35 cellular contexts compared by ENCODE assay signal in genomic region chr14:28272270-28272669, GRCh38.
"Had no signal": no experiment of that assay in that cellular context is flagged by ENCODE, and none has a peak within 500 bp of the region (broad histone marks: within the 10 kb centered on the region; RNA-seq: fewer than 3 reads in every experiment).

No MANE protein-coding gene starts in this region.

- H3K27me3 ChIP-seq: adrenal gland, ascending aorta, body of pancreas, brain microvascular endothelial cell, breast epithelium, cardiac muscle cell had no signal

- H3K4me1 ChIP-seq: adrenal gland, ascending aorta, body of pancreas, breast epithelium had no signal

- H3K9me3 ChIP-seq: adrenal gland, ascending aorta, body of pancreas had no signal

- H3K36me3 ChIP-seq: adrenal gland, ascending aorta, brain microvascular endothelial cell, breast epithelium, cardiac muscle cell had no signal

- H3K4me3 ChIP-seq: adrenal gland, ascending aorta, body of pancreas, breast epithelium, cardiac muscle cell had no signal

- H3K27ac ChIP-seq: adrenal gland, ascending aorta, body of pancreas, brain microvascular endothelial cell, breast epithelium, cardiac muscle cell had no signal

- DNase-seq: activated effector memory CD4-positive, alpha-beta T cell treated with anti-CD3 and anti-CD28 coated beads, Interleukin-2, amount 50 U/mL, for 16 hours; activated effector memory CD4-positive, alpha-beta T cell treated with Interleukin-2 at 50 U/mL for 16 hours; activated gamma-delta T cell; activated gamma-delta T cell treated with Interleukin-2 at 50 U/mL for 16 hours; activated naive CD4-positive, alpha-beta T cell; activated naive CD4-positive, alpha-beta T cell treated with anti-CD3 and anti-CD28 coated beads for 36 hours; activated naive CD4-positive, alpha-beta T cell treated with anti-CD3 and anti-CD28 coated beads, Interleukin-2, amount 10 ng/mL, durations not matched to agents 7 days and 5 days; activated naive CD4-positive, alpha-beta T cell treated with anti-CD3 and anti-CD28 coated beads, Interleukin-2, amount 50 U/mL, for 16 hours; activated naive CD4-positive, alpha-beta T cell treated with Interleukin-2 at 50 U/mL for 16 hours; activated naive CD8-positive, alpha-beta T cell treated with anti-CD3 and anti-CD28 coated beads for 36 hours; activated naive CD8-positive, alpha-beta T cell treated with anti-CD3 and anti-CD28 coated beads, Interleukin-2, amount 10 ng/mL, durations not matched to agents 7 days and 5 days; activated naive CD8-positive, alpha-beta T cell treated with anti-CD3 and anti-CD28 coated beads, Interleukin-2, amount 50 U/mL, for 24 hours; activated T-cell treated with anti-CD3 and anti-CD28 coated beads for 4 hours; activated T-cell treated with anti-CD3 and anti-CD28 coated beads, Interleukin-2, amount 50 U/mL, for 1 hour; activated T-cell treated with anti-CD3 and anti-CD28 coated beads, Interleukin-2, amount 50 U/mL, for 24 hours; activated T-cell treated with anti-CD3 and anti-CD28 coated beads, Interleukin-2, amount 50 U/mL, for 4 hours; activated T-cell treated with anti-CD3 and anti-CD28 coated beads, Interleukin-2, amount 50 U/mL, for 48 hours; activated T-cell treated with anti-CD3 and anti-CD28 coated beads, Interleukin-2, amount 50 U/mL, for 72 hours; adrenal gland; amniotic stem cell; amygdala; anterior cingulate cortex; aorta; body of pancreas; brain microvascular endothelial cell; caudate nucleus; central memory CD4-positive, alpha-beta T cell; cerebellar nuclear complex had no signal

- ATAC-seq: activated naive CD4-positive, alpha-beta T cell treated with anti-CD3 and anti-CD28 coated beads, Interleukin-2, amount 50 U/mL, for 72 hours; activated naive CD8-positive, alpha-beta T cell treated with anti-CD3 and anti-CD28 coated beads, Interleukin-2, amount 50 U/mL, for 24 hours; activated T-cell treated with anti-CD3 and anti-CD28 coated beads, Interleukin-2, amount 50 U/mL, for 4 hours; activated T-cell treated with anti-CD3 and anti-CD28 coated beads, Interleukin-2, amount 50 U/mL, for 72 hours; activated T-helper 17 cell treated with anti-CD3 and anti-CD28 coated beads, Interleukin-2, amount 50 U/mL, for 72 hours; body of pancreas had no signal

- FAIRE-seq: astrocyte, bronchial epithelial cell had no signal
